Comparison of ENCODE assay signal across 11 cellular contexts in the genomic region with DNA sequence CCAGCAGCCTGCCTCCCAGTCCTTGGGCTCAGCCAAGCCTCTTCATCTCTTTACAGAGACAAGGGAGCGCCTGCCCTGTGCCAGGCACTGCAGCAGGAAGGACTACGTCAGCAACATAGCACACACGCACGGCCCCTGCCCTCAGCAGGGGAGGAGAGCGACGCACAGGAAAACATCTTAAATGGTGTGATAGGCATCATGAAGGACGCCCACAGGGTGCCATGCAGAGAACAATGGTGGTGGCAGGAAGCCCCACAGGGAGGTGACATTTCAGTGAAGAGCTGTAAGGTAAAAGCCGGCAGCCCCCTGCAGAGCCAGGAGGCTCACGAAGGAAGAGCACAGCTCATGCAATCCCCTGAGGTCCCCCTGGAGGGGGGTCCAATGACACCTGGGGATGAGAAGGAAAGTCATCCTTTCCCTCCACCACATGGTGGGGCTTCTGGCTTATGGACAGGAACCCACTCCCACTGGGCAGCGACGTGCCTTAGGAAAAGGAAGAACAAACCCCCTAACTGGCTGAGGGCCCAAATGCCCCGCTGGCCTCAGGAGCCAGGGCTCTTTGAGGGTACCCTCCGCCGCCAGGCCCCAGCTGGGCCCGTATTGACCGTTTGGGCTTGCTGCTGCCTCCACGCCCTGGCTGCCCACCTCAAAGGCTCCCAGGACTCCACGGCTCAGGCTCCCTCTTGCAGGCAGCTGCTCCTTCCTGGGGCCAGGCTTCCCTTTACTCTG. TPM values are rescaled to one million over a fixed set of nuclear protein-coding genes. Genes with fewer than 3 reads are reported as not detected.
A peak's percentile ranks its signal among the peaks of the same experiment; 100 is the strongest.
DNase-seq lines count a peak whose midpoint lies in the region; ATAC-seq and TF ChIP-seq lines count a peak whose summit lies in the region.
"Had no signal": no experiment of that assay in that cellular context is flagged by ENCODE, and none has a peak within 500 bp of the region (broad histone marks: within the 10 kb centered on the region; RNA-seq: fewer than 3 reads in every experiment).

No MANE protein-coding gene starts in this region.

- no peak overlapping the region for H3K4me3 Mint-ChIP-seq in activated naive CD4-positive, alpha-beta T cell treated with anti-CD3 and anti-CD28 coated beads, Interleukin-2, amount 10 ng/mL, durations not matched to agents 7 days and 5 days
- H3K4me3 Mint-ChIP-seq: memory B cell had no signal

- ATAC-seq in activated naive CD4-positive, alpha-beta T cell treated with anti-CD3 and anti-CD28 coated beads, Interleukin-2, amount 50 U/mL, for 72 hours = peak; percentile 26 to 64
- ATAC-seq in upper lobe of right lung = peak; percentile 73

- H3K4me1 Mint-ChIP-seq in activated naive CD4-positive, alpha-beta T cell treated with anti-CD3 and anti-CD28 coated beads, Interleukin-2, amount 10 ng/mL, durations not matched to agents 7 days and 5 days = peaks cover 5% of the 10 kb centered on the region
- H3K4me1 Mint-ChIP-seq: memory B cell had no signal

- H3K27me3 Mint-ChIP-seq in activated naive CD4-positive, alpha-beta T cell treated with anti-CD3 and anti-CD28 coated beads, Interleukin-2, amount 10 ng/mL, durations not matched to agents 7 days and 5 days = peaks cover 24% of the 10 kb centered on the region

- peak overlapping the region in 1 of 2 donors; percentile 57 for H3K27ac Mint-ChIP-seq in activated naive CD4-positive, alpha-beta T cell treated with anti-CD3 and anti-CD28 coated beads, Interleukin-2, amount 50 U/mL, for 72 hours
- no peak overlapping the region for H3K27ac Mint-ChIP-seq in activated naive CD4-positive, alpha-beta T cell treated with anti-CD3 and anti-CD28 coated beads, Interleukin-2, amount 10 ng/mL, durations not matched to agents 7 days and 5 days
- H3K27ac Mint-ChIP-seq: memory B cell had no signal

- H3K36me3 ChIP-seq in WERI-Rb-1 = no peaks in the 10 kb centered on the region
- H3K36me3 ChIP-seq in upper lobe of right lung = no peaks in the 10 kb centered on the region

- intact Hi-C loops in upper lobe of right lung (cut with DNase I) (loop anchor here (5.0 kb wide), 1 partner anchor 139 kb away; no protein-coding TSS in a partner anchor), posterior vena cava (cut with DNase I) (loop anchor here in 1 of 2 donors (5.0 kb wide), 1 partner anchor 139 kb away; no protein-coding TSS in a partner anchor)

- H3K9me3 Mint-ChIP-seq in activated naive CD4-positive, alpha-beta T cell treated with anti-CD3 and anti-CD28 coated beads, Interleukin-2, amount 50 U/mL, for 72 hours = no peaks in the 10 kb centered on the region
- no peaks in the 10 kb centered on the region for H3K9me3 Mint-ChIP-seq in activated naive CD4-positive, alpha-beta T cell treated with anti-CD3 and anti-CD28 coated beads, Interleukin-2, amount 10 ng/mL, durations not matched to agents 7 days and 5 days
- H3K9me3 Mint-ChIP-seq: memory B cell had no signal

- H3K27me3 ChIP-seq in WERI-Rb-1 (ENCODE audit: insufficient read depth, low read depth, severe bottlenecking) (no peaks in the 10 kb centered on the region), upper lobe of right lung (no peaks in the 10 kb centered on the region)

- DNase-seq in activated naive CD4-positive, alpha-beta T cell treated with anti-CD3 and anti-CD28 coated beads, Interleukin-2, amount 50 U/mL, for 72 hours (ENCODE audit: low spot score in 2 of 2) = no peak
- DNase-seq in activated naive CD4-positive, alpha-beta T cell treated with anti-CD3 and anti-CD28 coated beads, Interleukin-2, amount 10 ng/mL, durations not matched to agents 7 days and 5 days = no peak
- DNase-seq in WERI-Rb-1 (peak; percentile 19), iPS-NIHi7 (ENCODE audit: extremely low spot score) (peak; percentile 59), upper lobe of right lung (no peak), posterior vena cava (ENCODE audit: low spot score) (no peak), NCI-H187 (lab: John Stamatoyannopoulos, UW) (no peak)
- no peak for DNase-seq in stimulated activated CD4-positive, alpha-beta T cell treated with anti-CD3 and anti-CD28 coated beads, Interleukin-2, amount 100 ng/mL, for 24 hours

- H3K36me3 Mint-ChIP-seq in activated naive CD4-positive, alpha-beta T cell treated with anti-CD3 and anti-CD28 coated beads, Interleukin-2, amount 50 U/mL, for 72 hours = no peaks in the 10 kb centered on the region
- H3K36me3 Mint-ChIP-seq in activated naive CD4-positive, alpha-beta T cell treated with anti-CD3 and anti-CD28 coated beads, Interleukin-2, amount 10 ng/mL, durations not matched to agents 7 days and 5 days = no peaks in the 10 kb centered on the region
- H3K36me3 Mint-ChIP-seq: memory B cell had no signal

- peak overlapping the region; percentile 70 for H3K27ac ChIP-seq in WERI-Rb-1
- no peak overlapping the region for H3K27ac ChIP-seq in upper lobe of right lung
- H3K27ac ChIP-seq: GM23248 had no signal

- no peaks in the 10 kb centered on the region for H3K4me1 ChIP-seq in upper lobe of right lung

- TF ChIP-seq CTCF in WERI-Rb-1 (IDR thresholded peaks at IDR 0.05; ENCODE audit: low read depth, low read length) (no peak), upper lobe of right lung (IDR thresholded peaks at IDR 0.05) (no peak)

- H3K4me3 ChIP-seq in WERI-Rb-1 (ENCODE audit: low read depth, low read length) = no peak overlapping the region
- H3K4me3 ChIP-seq in upper lobe of right lung = no peak overlapping the region
- H3K4me3 ChIP-seq: GM23248 had no signal

- CTCF ChIA-PET in activated naive CD4-positive, alpha-beta T cell treated with anti-CD3 and anti-CD28 coated beads, Interleukin-2, amount 10 ng/mL, durations not matched to agents 7 days and 5 days (lab: Charles Lee) = interaction anchor here (1.2 to 1.6 kb wide), 2 partner anchors 8 to 138 kb away, joined by 3 to 13 read pairs; no protein-coding TSS in a partner anchor

- H3K9me3 ChIP-seq in WERI-Rb-1 (ENCODE audit: severe bottlenecking) (peaks cover 2% of the 10 kb centered on the region), upper lobe of right lung (no peaks in the 10 kb centered on the region)

RNA-seq across cellular contexts. Expression of a gene that starts 37.3 kb away (rescaled TPM):
- not detected for total RNA-seq in activated naive CD4-positive, alpha-beta T cell treated with anti-CD3 and anti-CD28 coated beads, Interleukin-2, amount 50 U/mL, for 72 hours
- total RNA-seq in upper lobe of right lung = not detected
- total RNA-seq in posterior vena cava = not detected
- total RNA-seq: GM23248, skeletal muscle tissue had no signal

Comparison
In these comparisons a context has a peak if more than half of its experiments do, and no peak if none do; other contexts are left out.
1. DNase-seq: peak in WERI-Rb-1 (single experiment) and iPS-NIHi7 (single experiment); none in activated naive CD4-positive, alpha-beta T cell treated with anti-CD3 and anti-CD28 coated beads, Interleukin-2, amount 50 U/mL, for 72 hours (0 of 2), activated naive CD4-positive, alpha-beta T cell treated with anti-CD3 and anti-CD28 coated beads, Interleukin-2, amount 10 ng/mL, durations not matched to agents 7 days and 5 days (single experiment), upper lobe of right lung (single experiment), posterior vena cava (single experiment), NCI-H187 (0 of 2) and stimulated activated CD4-positive, alpha-beta T cell treated with anti-CD3 and anti-CD28 coated beads, Interleukin-2, amount 100 ng/mL, for 24 hours (0 of 2).